In the genomic region with DNA sequence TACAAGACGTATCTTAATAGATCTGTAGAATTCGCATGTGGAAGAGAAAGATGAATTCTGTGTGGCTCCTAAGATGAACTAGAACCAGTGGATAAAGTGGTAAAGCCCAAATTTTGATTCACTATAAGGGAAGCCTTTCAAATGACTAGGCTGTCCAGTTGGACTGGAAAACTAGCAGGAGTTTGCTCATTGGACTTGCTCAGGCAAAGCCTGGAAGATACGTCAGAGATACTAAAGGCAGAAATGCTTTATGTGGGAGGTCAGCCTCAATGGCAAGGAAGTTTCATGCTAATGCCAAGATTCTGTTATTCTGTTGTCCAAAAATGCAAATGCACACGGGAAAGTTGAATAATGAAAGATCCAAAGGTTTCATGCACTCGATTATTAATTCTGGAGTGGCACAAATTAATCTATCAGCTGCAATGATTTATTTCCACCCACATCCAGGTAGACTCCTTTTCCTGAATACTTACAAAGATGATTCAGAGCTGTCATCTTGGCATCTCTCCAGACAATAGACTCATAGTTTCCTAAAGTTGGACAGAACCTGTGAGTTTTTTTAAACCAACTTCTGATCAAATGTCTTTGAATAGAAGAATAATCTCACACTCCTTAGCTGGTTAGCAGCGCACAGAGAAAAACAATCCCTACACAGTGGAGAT, we compare ENCODE assay signal across 14 cellular contexts. TPM values are rescaled to one million over a fixed set of nuclear protein-coding genes. Genes with fewer than 3 reads are reported as not detected.
DNase-seq lines count a peak whose midpoint lies in the region; ATAC-seq and TF ChIP-seq lines count a peak whose summit lies in the region.
"Had no signal": no experiment of that assay in that cellular context is flagged by ENCODE, and none has a peak within 500 bp of the region (broad histone marks: within the 10 kb centered on the region; RNA-seq: fewer than 3 reads in every experiment).

No MANE protein-coding gene starts in this region.

- DNase-seq in HFFc6 = peak; percentile 83
- DNase-seq in amniotic epithelial cell (ENCODE audit: low read depth) = peak; percentile 54
- peak; percentile 52 for DNase-seq in fibroblast of peridontal ligament (ENCODE audit: extremely low read depth)
- no peak for DNase-seq in NCI-H1105 (lab: John Stamatoyannopoulos, UW)
- DNase-seq: activated CD4-positive, CD25-positive, alpha-beta regulatory T cell; activated T-cell treated with anti-CD3 and anti-CD28 coated beads, Interleukin-2, amount 50 U/mL, for 1 hour; adrenal gland; effector CD8-positive, alpha-beta T cell; NCI-H524 had no signal

- ATAC-seq in GM18502 (IDR thresholded peaks at IDR 0.05; ENCODE audit: poor library complexity, unreplicated experiment) (no peak), HG03095 (IDR thresholded peaks at IDR 0.05; ENCODE audit: unreplicated experiment) (no peak), GM18505 (IDR thresholded peaks at IDR 0.05; ENCODE audit: unreplicated experiment) (no peak)

- H3K4me3 ChIP-seq in skin epidermis = no peak overlapping the region
- H3K4me3 ChIP-seq: adrenal gland had no signal

- TF ChIP-seq POLR2A in GM18505 (IDR thresholded peaks at IDR 0.05; ENCODE audit: borderline replicate concordance, extremely low read depth, insufficient read depth, insufficient read length) = no peak

- H3K4me3 Mint-ChIP-seq in HFFc6 = peak overlapping the region; percentile 61

- H3K27ac ChIP-seq in skin epidermis = peak overlapping the region in 13 of 21 experiments; percentile 3 to 77 (median 52)
- H3K27ac ChIP-seq: adrenal gland, HL-60 had no signal

- H3K27ac Mint-ChIP-seq in HFFc6 = peak overlapping the region; percentile 79

- H3K4me1 Mint-ChIP-seq in HFFc6 (ENCODE audit: low read depth) = peaks cover 32% of the 10 kb centered on the region

- H3K9me3 Mint-ChIP-seq in HFFc6 = peaks cover 4% of the 10 kb centered on the region; the same call in 1 of the 2 replicates

- TF ChIP-seq CTCF in HFFc6 (IDR thresholded peaks at IDR 0.05) = no peak

- no peaks in the 10 kb centered on the region; the same call in 1 of the 2 replicates for H3K27me3 Mint-ChIP-seq in HFFc6 (ENCODE audit: insufficient read depth)

- peaks cover 5% of the 10 kb centered on the region; the same call in 1 of the 2 replicates for H3K36me3 Mint-ChIP-seq in HFFc6 (ENCODE audit: low read depth)

RNA-seq across cellular contexts. Expression of gene PPP1R3C, which starts 20.5 kb away (rescaled TPM):
- total RNA-seq in HFFc6 (2021; fragmentation: NEBNext Ultra II Directional; extraction: Animal tissue kit (Norgen Biotek cat#: 25700)) = 10 to 100 TPM; 33.7 to 66.0 (median 39.9) TPM
